ENCODE assay signal across 1 cellular context in genomic region chr15:89515477-89515876, GRCh38.
TF ChIP-seq lines count a peak whose summit lies in the region.

No MANE protein-coding gene starts in this region.

TF ChIP-seq in K562, 482 proteins besides CTCF, POLR2A, EP300 and RAD21:
- TF ChIP-seq KDM1A (IDR thresholded peaks at IDR 0.05) = no peak
- TF ChIP-seq DMBX1 (CRISPR knock-in tag; IDR thresholded peaks at IDR 0.05; ENCODE audit: borderline replicate concordance) = no peak
- no peak for TF ChIP-seq SETDB1 (IDR thresholded peaks at IDR 0.05; ENCODE audit: low read length)
- no peak for TF ChIP-seq DIDO1 (tag; IDR thresholded peaks at IDR 0.05; ENCODE audit: low read depth)
- TF ChIP-seq, protein P1, sequence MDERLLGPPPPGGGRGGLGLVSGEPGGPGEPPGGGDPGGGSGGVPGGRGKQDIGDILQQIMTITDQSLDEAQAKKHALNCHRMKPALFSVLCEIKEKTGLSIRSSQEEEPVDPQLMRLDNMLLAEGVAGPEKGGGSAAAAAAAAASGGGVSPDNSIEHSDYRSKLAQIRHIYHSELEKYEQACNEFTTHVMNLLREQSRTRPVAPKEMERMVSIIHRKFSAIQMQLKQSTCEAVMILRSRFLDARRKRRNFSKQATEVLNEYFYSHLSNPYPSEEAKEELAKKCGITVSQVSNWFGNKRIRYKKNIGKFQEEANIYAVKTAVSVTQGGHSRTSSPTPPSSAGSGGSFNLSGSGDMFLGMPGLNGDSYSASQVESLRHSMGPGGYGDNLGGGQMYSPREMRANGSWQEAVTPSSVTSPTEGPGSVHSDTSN (CRISPR knock-in tag; IDR thresholded peaks at IDR 0.05; ENCODE audit: low read depth) = no peak
- TF ChIP-seq, protein P1 (tag; conservative IDR thresholded peaks at IDR 0.05; ENCODE audit: low read depth) = no peak
- no peak for TF ChIP-seq CBX2 (IDR thresholded peaks at IDR 0.05; ENCODE audit: insufficient read depth, low read length, poor library complexity, severe bottlenecking)
- TF ChIP-seq STAG1 (CRISPR knock-in tag; IDR thresholded peaks at IDR 0.05; ENCODE audit: borderline replicate concordance) = no peak
- TF ChIP-seq, protein P2, sequence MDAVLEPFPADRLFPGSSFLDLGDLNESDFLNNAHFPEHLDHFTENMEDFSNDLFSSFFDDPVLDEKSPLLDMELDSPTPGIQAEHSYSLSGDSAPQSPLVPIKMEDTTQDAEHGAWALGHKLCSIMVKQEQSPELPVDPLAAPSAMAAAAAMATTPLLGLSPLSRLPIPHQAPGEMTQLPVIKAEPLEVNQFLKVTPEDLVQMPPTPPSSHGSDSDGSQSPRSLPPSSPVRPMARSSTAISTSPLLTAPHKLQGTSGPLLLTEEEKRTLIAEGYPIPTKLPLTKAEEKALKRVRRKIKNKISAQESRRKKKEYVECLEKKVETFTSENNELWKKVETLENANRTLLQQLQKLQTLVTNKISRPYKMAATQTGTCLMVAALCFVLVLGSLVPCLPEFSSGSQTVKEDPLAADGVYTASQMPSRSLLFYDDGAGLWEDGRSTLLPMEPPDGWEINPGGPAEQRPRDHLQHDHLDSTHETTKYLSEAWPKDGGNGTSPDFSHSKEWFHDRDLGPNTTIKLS (IDR thresholded peaks at IDR 0.05; ENCODE audit: borderline replicate concordance, low read depth) = no peak
- TF ChIP-seq NRF1 (conservative IDR thresholded peaks at IDR 0.05 in 1 of 2, IDR thresholded peaks at IDR 0.05 in 1 of 2) = no peak
- no peak for TF ChIP-seq TSHZ1 (CRISPR knock-in tag; IDR thresholded peaks at IDR 0.05)
- TF ChIP-seq GABPA (tag; conservative IDR thresholded peaks at IDR 0.05; ENCODE audit: low read depth) = no peak
- no peak for TF ChIP-seq PRPF4 (IDR thresholded peaks at IDR 0.05; ENCODE audit: insufficient read depth, low read depth, low read length, poor library complexity, severe bottlenecking)
- TF ChIP-seq ZNF197 (CRISPR knock-in tag; IDR thresholded peaks at IDR 0.05; ENCODE audit: low read depth) = no peak
- TF ChIP-seq REST (CRISPR knock-in tag; IDR thresholded peaks at IDR 0.05; ENCODE audit: low read depth) = no peak
- TF ChIP-seq PTRF (tag; IDR thresholded peaks at IDR 0.05) = no peak
- no peak for TF ChIP-seq ZNF696 (CRISPR knock-in tag; conservative IDR thresholded peaks at IDR 0.05)
- no peak for TF ChIP-seq ZNF780A (CRISPR knock-in tag; IDR thresholded peaks at IDR 0.05)
- TF ChIP-seq MCM7 (IDR thresholded peaks at IDR 0.05) = no peak
- TF ChIP-seq FOXP1 (CRISPR knock-in tag; IDR thresholded peaks at IDR 0.05) = no peak
- no peak for TF ChIP-seq ZNF140 (CRISPR knock-in tag; IDR thresholded peaks at IDR 0.05)
